In genomic region chr12:46071769-46072624, GRCh38 we compare ENCODE assay signal across 1 cellular context.
A peak's percentile ranks its signal among the peaks of the same experiment; 100 is the strongest.
TF ChIP-seq lines count a peak whose summit lies in the region.

No MANE protein-coding gene starts in this region.

TF ChIP-seq in HepG2, 621 proteins besides CTCF, POLR2A, EP300 and RAD21 (continued from another document):
- TF ChIP-seq ELF1 (CRISPR knock-in tag; IDR thresholded peaks at IDR 0.05) = 0 out of 2 replicates have a peak, but pooled peaks have one; percentile 23
- TF ChIP-seq XRCC5 (optimal IDR thresholded peaks at IDR 0.05; ENCODE audit: low read length) = peak; percentile 90
- TF ChIP-seq ARNT2 (CRISPR knock-in tag; IDR thresholded peaks at IDR 0.05; ENCODE audit: low read depth) = no peak
- no peak for TF ChIP-seq TOPORS (CRISPR knock-in tag; IDR thresholded peaks at IDR 0.05)
- peak; percentile 56; the same call in 1 of the 2 replicates for TF ChIP-seq ZGPAT (CRISPR knock-in tag; IDR thresholded peaks at IDR 0.05)
- TF ChIP-seq ZNF788 (CRISPR knock-in tag; IDR thresholded peaks at IDR 0.05; ENCODE audit: borderline replicate concordance) = 0 out of 2 replicates have a peak, but pooled peaks have one; percentile 17
- TF ChIP-seq NCOA5 (CRISPR knock-in tag; IDR thresholded peaks at IDR 0.05) = no peak
- 0 out of 2 replicates have a peak, but pooled peaks have one; percentile 12 for TF ChIP-seq ZNF331 (CRISPR knock-in tag; IDR thresholded peaks at IDR 0.05)
- 0 out of 2 replicates have a peak, but pooled peaks have one; percentile 30 for TF ChIP-seq ZNF501 (CRISPR knock-in tag; IDR thresholded peaks at IDR 0.05)
- TF ChIP-seq SALL1 (CRISPR knock-in tag; IDR thresholded peaks at IDR 0.05) = peak; percentile 34; the same call in 1 of the 2 replicates
- no peak for TF ChIP-seq NFYC (CRISPR knock-in tag; IDR thresholded peaks at IDR 0.05)
- no peak for TF ChIP-seq GABPA (IDR thresholded peaks at IDR 0.05; ENCODE audit: low read depth, low read length)
- TF ChIP-seq GABPA (CRISPR knock-in tag; IDR thresholded peaks at IDR 0.05; ENCODE audit: low read depth) = peak; percentile 50
- no peak for TF ChIP-seq MEIS2 (CRISPR knock-in tag; IDR thresholded peaks at IDR 0.05)
- TF ChIP-seq ZNF33B (CRISPR knock-in tag; IDR thresholded peaks at IDR 0.05) = no peak
- TF ChIP-seq ZNF512B (CRISPR knock-in tag; IDR thresholded peaks at IDR 0.05; ENCODE audit: borderline replicate concordance) = 0 out of 2 replicates have a peak, but pooled peaks have one; percentile 50
- no peak for TF ChIP-seq KDM1A (CRISPR knock-in tag; IDR thresholded peaks at IDR 0.05)
- 0 out of 2 replicates have a peak, but pooled peaks have one; percentile 29 for TF ChIP-seq FOXA3 (CRISPR knock-in tag; IDR thresholded peaks at IDR 0.05)
- TF ChIP-seq RXRB (CRISPR knock-in tag; IDR thresholded peaks at IDR 0.05; ENCODE audit: borderline replicate concordance) = peak; percentile 21; the same call in 1 of the 2 replicates
- 0 out of 2 replicates have a peak, but pooled peaks have one; percentile 24 for TF ChIP-seq CBX5 (CRISPR knock-in tag; IDR thresholded peaks at IDR 0.05; ENCODE audit: borderline replicate concordance)
- peak; percentile 59; the same call in 1 of the 2 replicates for TF ChIP-seq ZNF644 (CRISPR knock-in tag; IDR thresholded peaks at IDR 0.05; ENCODE audit: low read depth)
- peak; percentile 89 for TF ChIP-seq STAG1 (CRISPR knock-in tag; IDR thresholded peaks at IDR 0.05)
- TF ChIP-seq ZNF710 (CRISPR knock-in tag; IDR thresholded peaks at IDR 0.05; ENCODE audit: borderline replicate concordance) = no peak
- 0 out of 3 replicates have a peak, but pooled peaks have one; percentile 30 for TF ChIP-seq MXI1 (IDR thresholded peaks at IDR 0.05; ENCODE audit: borderline replicate concordance, low read depth, low read length)
- TF ChIP-seq FOXK1 (CRISPR knock-in tag; IDR thresholded peaks at IDR 0.05; ENCODE audit: borderline replicate concordance, low read depth) = no peak
- TF ChIP-seq ARID5B (CRISPR knock-in tag; IDR thresholded peaks at IDR 0.05) = peak; percentile 36
- peak; percentile 86 for TF ChIP-seq SMC3 (IDR thresholded peaks at IDR 0.05; ENCODE audit: low read length)
- no peak for TF ChIP-seq ZNF576 (CRISPR knock-in tag; IDR thresholded peaks at IDR 0.05)
- TF ChIP-seq ZBTB33 (CRISPR knock-in tag; IDR thresholded peaks at IDR 0.05) = no peak
